8 cellular contexts compared by ENCODE assay signal in the genomic region with DNA sequence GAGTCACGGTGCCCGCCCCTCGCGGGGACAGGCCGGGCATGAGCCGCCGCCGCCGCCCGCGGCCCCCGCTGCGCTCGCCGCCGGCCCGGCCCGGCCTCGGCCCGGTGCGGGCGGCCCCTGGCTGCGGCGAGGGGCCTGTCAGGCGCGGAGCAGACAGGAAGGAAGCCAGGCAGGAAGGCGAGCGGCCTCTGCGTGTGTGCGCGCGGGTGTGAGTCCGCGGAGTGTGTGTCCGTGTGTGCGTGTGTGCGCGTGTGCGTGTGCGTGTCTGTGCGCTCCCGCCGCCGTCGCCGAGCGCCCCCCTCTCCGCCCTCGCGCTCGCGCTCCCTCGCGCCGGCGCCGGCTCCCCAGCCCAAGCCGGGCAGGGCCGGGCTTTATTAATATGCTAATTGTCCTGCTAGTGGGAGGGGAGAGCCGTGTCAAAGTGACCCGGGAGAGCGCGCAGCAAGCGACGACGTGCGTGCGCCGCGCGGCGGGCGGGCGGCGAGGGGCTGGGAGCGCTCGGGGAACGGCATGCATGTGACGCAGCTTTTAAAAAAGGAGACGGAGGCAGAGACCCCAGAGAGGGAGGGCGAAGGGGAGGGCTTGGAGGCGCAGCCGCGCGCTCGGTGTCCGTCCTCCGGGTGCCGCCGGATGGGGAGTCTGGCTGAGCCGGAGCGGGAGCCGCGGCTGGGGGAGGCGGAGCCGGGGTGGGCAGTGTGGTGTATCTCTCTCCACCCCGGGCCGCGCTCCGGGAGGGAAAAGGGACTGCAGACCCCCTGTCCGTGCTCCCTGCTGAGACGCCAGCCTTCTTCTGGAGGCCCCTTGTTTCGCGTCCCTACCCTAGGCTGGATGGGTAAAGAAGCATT. TPM values are rescaled to one million over a fixed set of nuclear protein-coding genes. Genes with fewer than 3 reads are reported as not detected.
DNase-seq lines count a peak whose midpoint lies in the region; ATAC-seq, FAIRE-seq and TF ChIP-seq lines count a peak whose summit lies in the region.

A gene with protein sequence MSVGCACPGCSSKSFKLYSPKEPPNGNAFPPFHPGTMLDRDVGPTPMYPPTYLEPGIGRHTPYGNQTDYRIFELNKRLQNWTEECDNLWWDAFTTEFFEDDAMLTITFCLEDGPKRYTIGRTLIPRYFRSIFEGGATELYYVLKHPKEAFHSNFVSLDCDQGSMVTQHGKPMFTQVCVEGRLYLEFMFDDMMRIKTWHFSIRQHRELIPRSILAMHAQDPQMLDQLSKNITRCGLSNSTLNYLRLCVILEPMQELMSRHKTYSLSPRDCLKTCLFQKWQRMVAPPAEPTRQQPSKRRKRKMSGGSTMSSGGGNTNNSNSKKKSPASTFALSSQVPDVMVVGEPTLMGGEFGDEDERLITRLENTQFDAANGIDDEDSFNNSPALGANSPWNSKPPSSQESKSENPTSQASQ (minus strand): TSS at position 227 of the 845 bp plus-strand sequence. CDS start 258 bp downstream, outside the sequence.

- H3K36me3 Mint-ChIP-seq in activated naive CD4-positive, alpha-beta T cell treated with anti-CD3 and anti-CD28 coated beads, Interleukin-2, amount 10 ng/mL, durations not matched to agents 7 days and 5 days: no peaks in the 10 kb centered on the region
- no peaks in the 10 kb centered on the region for H3K36me3 Mint-ChIP-seq in neural progenitor cell

- peak; percentile 45 for DNase-seq in DMS153 treated with DMSO at 0.1 percent for 48 hours (lab: John Stamatoyannopoulos, UW; ENCODE audit: unreplicated experiment)
- DNase-seq in KG1 (lab: John Stamatoyannopoulos, UW): peak; percentile 63
- DNase-seq in SJSA1 (ENCODE audit: low read depth in 1 of 2, low spot score in 2 of 2): peak; percentile 75 to 86
- peak; percentile 80 for DNase-seq in activated naive CD4-positive, alpha-beta T cell treated with anti-CD3 and anti-CD28 coated beads, Interleukin-2, amount 10 ng/mL, durations not matched to agents 7 days and 5 days
- DNase-seq in frontal cortex (ENCODE audit: low spot score in 2 of 2): peak; percentile 84 to 93
- DNase-seq in neural progenitor cell (ENCODE audit: low spot score): peak; percentile 93
- peak; percentile 85 for DNase-seq in testis

- H3F3A ChIP-seq in neural progenitor cell (ENCODE audit: low read depth): peaks cover 76% of the 10 kb centered on the region

- no peaks in the 10 kb centered on the region for H3K27me3 Mint-ChIP-seq in activated naive CD4-positive, alpha-beta T cell treated with anti-CD3 and anti-CD28 coated beads, Interleukin-2, amount 10 ng/mL, durations not matched to agents 7 days and 5 days
- peaks cover 10% of the 10 kb centered on the region for H3K27me3 Mint-ChIP-seq in neural progenitor cell (ENCODE audit: insufficient read depth, low read depth)

- TF ChIP-seq POLR2A in testis (IDR thresholded peaks at IDR 0.05): peak; percentile 40

- TF ChIP-seq CTCF in neural progenitor cell (IDR thresholded peaks at IDR 0.05): no peak
- TF ChIP-seq CTCF in testis (IDR thresholded peaks at IDR 0.05): peak in 1 of 3 experiments; percentile 14

- peak within 1 kb of the TSS; percentile 70 for H3K4me3 ChIP-seq in SJSA1
- H3K4me3 ChIP-seq in neural progenitor cell: peak within 1 kb of the TSS; percentile 81
- H3K4me3 ChIP-seq in testis: peak within 1 kb of the TSS; percentile 61 to 83

- peak; percentile 62 for ATAC-seq in GM21529 (IDR thresholded peaks at IDR 0.05; ENCODE audit: unreplicated experiment)

- peak within 1 kb of the TSS; percentile 49 for H3K9ac ChIP-seq in neural progenitor cell

- CTCF ChIA-PET in activated naive CD4-positive, alpha-beta T cell treated with anti-CD3 and anti-CD28 coated beads, Interleukin-2, amount 10 ng/mL, durations not matched to agents 7 days and 5 days (lab: Charles Lee): no interaction called here

- intact Hi-C loops in testis (cut with DNase I; ENCODE audit: low total_unique reads): no loop called here

- peaks cover 8% of the 10 kb centered on the region for H4K20me1 ChIP-seq in neural progenitor cell (ENCODE audit: low read depth)

- peak within 1 kb of the TSS; percentile 89 for H3K4me2 ChIP-seq in neural progenitor cell

- no peaks in the 10 kb centered on the region for H3K9me3 ChIP-seq in SJSA1 (replicated peaks)
- H3K9me3 ChIP-seq in neural progenitor cell (ENCODE audit: low read depth): no peaks in the 10 kb centered on the region
- H3K9me3 ChIP-seq in testis: no peaks in the 10 kb centered on the region

- H3K4me1 ChIP-seq in SJSA1 (replicated peaks) (peaks cover 57% of the 10 kb centered on the region), neural progenitor cell (peaks cover 53% of the 10 kb centered on the region), testis (peaks cover 48% of the 10 kb centered on the region)

- no peak for FAIRE-seq in frontal cortex (lab: Jason Lieb, UNC)

- peaks cover 44% of the 10 kb centered on the region for H3K79me2 ChIP-seq in neural progenitor cell (ENCODE audit: low read depth)

- H3K4me3 Mint-ChIP-seq in activated naive CD4-positive, alpha-beta T cell treated with anti-CD3 and anti-CD28 coated beads, Interleukin-2, amount 10 ng/mL, durations not matched to agents 7 days and 5 days: peak within 1 kb of the TSS; percentile 80
- peak within 1 kb of the TSS; percentile 91 for H3K4me3 Mint-ChIP-seq in neural progenitor cell

- peak within 1 kb of the TSS; percentile 80 for H3K27ac ChIP-seq in SJSA1
- peak within 1 kb of the TSS; percentile 91 for H3K27ac ChIP-seq in neural progenitor cell
- H3K27ac ChIP-seq in testis: peak within 1 kb of the TSS; percentile 88 to 97

- H3K27me3 ChIP-seq in SJSA1 (replicated peaks) (no peaks in the 10 kb centered on the region), neural progenitor cell (no peaks in the 10 kb centered on the region), testis (no peaks in the 10 kb centered on the region)

- peak within 1 kb of the TSS; percentile 94 for H3K27ac Mint-ChIP-seq in activated naive CD4-positive, alpha-beta T cell treated with anti-CD3 and anti-CD28 coated beads, Interleukin-2, amount 10 ng/mL, durations not matched to agents 7 days and 5 days
- H3K27ac Mint-ChIP-seq in neural progenitor cell: peak within 1 kb of the TSS; percentile 78

- H3K4me1 Mint-ChIP-seq in activated naive CD4-positive, alpha-beta T cell treated with anti-CD3 and anti-CD28 coated beads, Interleukin-2, amount 10 ng/mL, durations not matched to agents 7 days and 5 days: peaks cover 53% of the 10 kb centered on the region
- peaks cover 56% of the 10 kb centered on the region for H3K4me1 Mint-ChIP-seq in neural progenitor cell

- H3K36me3 ChIP-seq in SJSA1: peaks cover 3% of the 10 kb centered on the region; the same call in 1 of the 2 replicates
- no peaks in the 10 kb centered on the region for H3K36me3 ChIP-seq in neural progenitor cell
- H3K36me3 ChIP-seq in testis (ENCODE audit: low read depth, missing control alignments): no peaks in the 10 kb centered on the region

- 0 to 1% methylated on average over 5 to 58 of the region's 104 CpGs for WGBS in testis, 2 donors

- H2AFZ ChIP-seq in neural progenitor cell (replicated peaks): peak within 1 kb of the TSS; percentile 80

- no peaks in the 10 kb centered on the region for H3K9me3 Mint-ChIP-seq in activated naive CD4-positive, alpha-beta T cell treated with anti-CD3 and anti-CD28 coated beads, Interleukin-2, amount 10 ng/mL, durations not matched to agents 7 days and 5 days
- H3K9me3 Mint-ChIP-seq in neural progenitor cell: no peaks in the 10 kb centered on the region

RNA-seq across cellular contexts. Expression of the gene that starts here (rescaled TPM):
- 22.5 and 29.0 TPM in 2 replicates for total RNA-seq in SJSA1 (2014; rRNA removed; shearing (Covaris generic))
- total RNA-seq in frontal cortex (94.2 TPM), neural progenitor cell (ENCODE audit: low replicate concordance) (46.4 and 79.2 TPM in 2 replicates), testis (10 to 100 TPM; 80.0 to 90.5 TPM)
- 64.2 TPM for polyA plus RNA-seq in testis (ENCODE audit: insufficient read depth, low read depth, low replicate concordance)

Comparison
In these comparisons a context has a peak if more than half of its experiments do, and no peak if none do; other contexts are left out.
1. Peak in every context shown above with its lines: DNase-seq, ATAC-seq, H3K4me3 ChIP-seq and H3K27ac ChIP-seq.